8 cellular contexts compared by ENCODE assay signal in genomic region chr1:165631403-165632151, GRCh38. TPM values are rescaled to one million over a fixed set of nuclear protein-coding genes. Genes with fewer than 3 reads are reported as not detected.
DNase-seq lines count a peak whose midpoint lies in the region; ATAC-seq, FAIRE-seq and TF ChIP-seq lines count a peak whose summit lies in the region.

No MANE protein-coding gene starts in this region.

- peak overlapping the region; percentile 94 for H3K4me2 ChIP-seq in astrocyte (ENCODE audit: low read length)

- peak in 1 of 2 donors; percentile 21 for TF ChIP-seq POLR2A in gastrocnemius medialis (IDR thresholded peaks at IDR 0.05)

- peak; percentile 23 for FAIRE-seq in astrocyte (lab: Jason Lieb, UNC)

- DNase-seq in DMS 273 (lab: John Stamatoyannopoulos, UW; ENCODE audit: unreplicated experiment) (peak; percentile 73), GM20000 (ENCODE audit: low spot score) (peak; percentile 32), HPDE6-E6E7 (ENCODE audit: extremely low spot score) (peak; percentile 73), SKM-1 treated with dmso at 0.1 percent for 144 hours (lab: John Stamatoyannopoulos, UW; ENCODE audit: unreplicated experiment) (peak; percentile 62), astrocyte (ENCODE audit: low read depth) (peak; percentile 87), gastrocnemius medialis (peak; percentile 48 to 66), COR-L47 (lab: John Stamatoyannopoulos, UW) (no peak)

- peak overlapping the region; percentile 80 for H3K27ac ChIP-seq in astrocyte (ENCODE audit: low read depth, low read length)
- peak overlapping the region; percentile 91 to 100 (median 94) for H3K27ac ChIP-seq in gastrocnemius medialis

- H3K36me3 ChIP-seq in astrocyte (ENCODE audit: insufficient read depth, low read length) (no peaks in the 10 kb centered on the region), gastrocnemius medialis (peaks cover 0 to 6% of the 10 kb centered on the region in 2 donors)

- H3K9me3 Mint-ChIP-seq in astrocyte (ENCODE audit: unreplicated experiment) = no peaks in the 10 kb centered on the region

- peaks cover 39% of the 10 kb centered on the region for H4K20me1 ChIP-seq in astrocyte (ENCODE audit: insufficient read depth, low read length)

- peaks cover 21% of the 10 kb centered on the region for H3K4me1 ChIP-seq in astrocyte (ENCODE audit: insufficient read depth, low read length)
- peaks cover 47% of the 10 kb centered on the region in 2 donors for H3K4me1 ChIP-seq in gastrocnemius medialis

- peak; percentile 65 to 66 for ATAC-seq in gastrocnemius medialis

- H3K27ac Mint-ChIP-seq in astrocyte (ENCODE audit: unreplicated experiment) = no peak overlapping the region

- no peak for TF ChIP-seq CTCF in GM20000 (IDR thresholded peaks at IDR 0.05; ENCODE audit: extremely low read depth, missing control alignments)
- no peak for TF ChIP-seq CTCF in astrocyte (IDR thresholded peaks at IDR 0.05; ENCODE audit: insufficient read depth, low read depth, low read length)
- TF ChIP-seq CTCF in gastrocnemius medialis (IDR thresholded peaks at IDR 0.05 in 4 of 5, conservative IDR thresholded peaks at IDR 0.05 in 1 of 5) = no peak

- H2AFZ ChIP-seq in astrocyte (ENCODE audit: low read depth, low read length) = peak overlapping the region; percentile 87

- H3K79me2 ChIP-seq in astrocyte (ENCODE audit: insufficient read depth, low read length) = peaks cover 51% of the 10 kb centered on the region

- peaks cover 21% of the 10 kb centered on the region for H3K4me1 Mint-ChIP-seq in astrocyte (ENCODE audit: low read depth, unreplicated experiment)

- H3K36me3 Mint-ChIP-seq in astrocyte (ENCODE audit: low read depth, unreplicated experiment) = peaks cover 2% of the 10 kb centered on the region

- H3K9me3 ChIP-seq in astrocyte (ENCODE audit: insufficient read depth, low read depth, low read length) = no peaks in the 10 kb centered on the region
- no peaks in the 10 kb centered on the region for H3K9me3 ChIP-seq in gastrocnemius medialis

- H3K27me3 ChIP-seq in astrocyte (ENCODE audit: insufficient read depth, low read length) = no peaks in the 10 kb centered on the region
- H3K27me3 ChIP-seq in gastrocnemius medialis = no peaks in the 10 kb centered on the region

- in situ Hi-C loops in gastrocnemius medialis (cut with MboI; ENCODE audit: low sequenced_read_pairs in 4 of 4) = loop anchor here in 2 of 4 donors (10.0 to 25.0 kb wide), 2 partner anchors 63 to 531 kb away; partner anchors contain the start of genes ALDH9A1 (in 1 of the 2) and FAM78B (in 1 of the 2)

- peak overlapping the region; percentile 91 for H3K9ac ChIP-seq in astrocyte (ENCODE audit: low read length)

- intact Hi-C loops in gastrocnemius medialis (cut with DNase I; ENCODE audit: low total_unique reads) = loop anchor here (1.0 to 5.0 kb wide), 3 partner anchors 67 to 536 kb away; partner anchors contain the start of genes ALDH9A1, FAM78B and TMCO1

- no peak overlapping the region for H3K4me3 Mint-ChIP-seq in astrocyte (ENCODE audit: unreplicated experiment)

- H3K27me3 Mint-ChIP-seq in astrocyte (ENCODE audit: low read depth, unreplicated experiment) = no peaks in the 10 kb centered on the region

- H3K4me3 ChIP-seq in astrocyte (ENCODE audit: insufficient read depth, low read depth, low read length) (peak overlapping the region; percentile 96), iPS-11a (ENCODE audit: low read depth, low read length) (peak overlapping the region; percentile 82), gastrocnemius medialis (peak overlapping the region; percentile 64 to 95 (median 76))

RNA-seq across cellular contexts. Expression of gene MGST3, which starts 0.5 kb away (rescaled TPM):
- total RNA-seq in astrocyte = 192 and 210 TPM in 2 replicates
- 100 to 1,000 TPM; 101 to 275 (median 202) TPM for total RNA-seq in gastrocnemius medialis
